In genomic region chr5:54317511-54318260, GRCh38 we compare ENCODE assay signal across 2 cellular contexts.
TF ChIP-seq lines count a peak whose summit lies in the region.

No MANE protein-coding gene starts in this region.

TF ChIP-seq in SK-N-SH, 30 proteins besides CTCF, POLR2A, EP300 and RAD21 (continued from another document):
- TF ChIP-seq PBX3 (IDR thresholded peaks at IDR 0.05), result peak; percentile 11; the same call in 1 of the 2 replicates
- TF ChIP-seq NFIC (IDR thresholded peaks at IDR 0.05; ENCODE audit: borderline replicate concordance), result no peak
- no peak for TF ChIP-seq MXI1 (IDR thresholded peaks at IDR 0.05; ENCODE audit: low read depth, low read length)
- no peak for TF ChIP-seq REST (IDR thresholded peaks at IDR 0.05; ENCODE audit: low read depth, low read length)
- peak; percentile 80 for TF ChIP-seq TCF12 (IDR thresholded peaks at IDR 0.05)
- TF ChIP-seq NRF1 (IDR thresholded peaks at IDR 0.05; ENCODE audit: low read depth, low read length), result no peak
- no peak for TF ChIP-seq RFX5 (IDR thresholded peaks at IDR 0.05; ENCODE audit: low read length)
- TF ChIP-seq IRF3 (IDR thresholded peaks at IDR 0.05; ENCODE audit: low read depth, low read length), result no peak
- TF ChIP-seq TAF1 (IDR thresholded peaks at IDR 0.05; ENCODE audit: borderline replicate concordance, low read depth, low read length), result no peak

TF ChIP-seq in SK-N-SH treated with all-trans-retinoic acid at 6 μM for 48 hours, 23 proteins besides CTCF, POLR2A, EP300 and RAD21 (continued from another document):
- TF ChIP-seq, protein P1, sequence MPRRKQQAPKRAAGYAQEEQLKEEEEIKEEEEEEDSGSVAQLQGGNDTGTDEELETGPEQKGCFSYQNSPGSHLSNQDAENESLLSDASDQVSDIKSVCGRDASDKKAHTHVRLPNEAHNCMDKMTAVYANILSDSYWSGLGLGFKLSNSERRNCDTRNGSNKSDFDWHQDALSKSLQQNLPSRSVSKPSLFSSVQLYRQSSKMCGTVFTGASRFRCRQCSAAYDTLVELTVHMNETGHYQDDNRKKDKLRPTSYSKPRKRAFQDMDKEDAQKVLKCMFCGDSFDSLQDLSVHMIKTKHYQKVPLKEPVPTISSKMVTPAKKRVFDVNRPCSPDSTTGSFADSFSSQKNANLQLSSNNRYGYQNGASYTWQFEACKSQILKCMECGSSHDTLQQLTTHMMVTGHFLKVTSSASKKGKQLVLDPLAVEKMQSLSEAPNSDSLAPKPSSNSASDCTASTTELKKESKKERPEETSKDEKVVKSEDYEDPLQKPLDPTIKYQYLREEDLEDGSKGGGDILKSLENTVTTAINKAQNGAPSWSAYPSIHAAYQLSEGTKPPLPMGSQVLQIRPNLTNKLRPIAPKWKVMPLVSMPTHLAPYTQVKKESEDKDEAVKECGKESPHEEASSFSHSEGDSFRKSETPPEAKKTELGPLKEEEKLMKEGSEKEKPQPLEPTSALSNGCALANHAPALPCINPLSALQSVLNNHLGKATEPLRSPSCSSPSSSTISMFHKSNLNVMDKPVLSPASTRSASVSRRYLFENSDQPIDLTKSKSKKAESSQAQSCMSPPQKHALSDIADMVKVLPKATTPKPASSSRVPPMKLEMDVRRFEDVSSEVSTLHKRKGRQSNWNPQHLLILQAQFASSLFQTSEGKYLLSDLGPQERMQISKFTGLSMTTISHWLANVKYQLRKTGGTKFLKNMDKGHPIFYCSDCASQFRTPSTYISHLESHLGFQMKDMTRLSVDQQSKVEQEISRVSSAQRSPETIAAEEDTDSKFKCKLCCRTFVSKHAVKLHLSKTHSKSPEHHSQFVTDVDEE (CRISPR knock-in tag; IDR thresholded peaks at IDR 0.05), result no peak
- TF ChIP-seq PPARA (CRISPR knock-in tag; IDR thresholded peaks at IDR 0.05; ENCODE audit: borderline replicate concordance) (no peak), CSRNP3 (CRISPR knock-in tag; IDR thresholded peaks at IDR 0.05) (no peak), ZNF70 (CRISPR knock-in tag; IDR thresholded peaks at IDR 0.05) (no peak), ESRRG (CRISPR knock-in tag; IDR thresholded peaks at IDR 0.05) (no peak), ISL1 (CRISPR knock-in tag; IDR thresholded peaks at IDR 0.05) (no peak), SNAI2 (CRISPR knock-in tag; IDR thresholded peaks at IDR 0.05) (no peak), CREB5 (CRISPR knock-in tag; IDR thresholded peaks at IDR 0.05; ENCODE audit: low read depth) (no peak), ZC3H10 (CRISPR knock-in tag; IDR thresholded peaks at IDR 0.05) (no peak), GLIS3 (CRISPR knock-in tag; IDR thresholded peaks at IDR 0.05) (no peak), BACH2 (CRISPR knock-in tag; IDR thresholded peaks at IDR 0.05; ENCODE audit: borderline replicate concordance) (no peak), RARB (CRISPR knock-in tag; IDR thresholded peaks at IDR 0.05) (no peak)
- TF ChIP-seq, protein P2, sequence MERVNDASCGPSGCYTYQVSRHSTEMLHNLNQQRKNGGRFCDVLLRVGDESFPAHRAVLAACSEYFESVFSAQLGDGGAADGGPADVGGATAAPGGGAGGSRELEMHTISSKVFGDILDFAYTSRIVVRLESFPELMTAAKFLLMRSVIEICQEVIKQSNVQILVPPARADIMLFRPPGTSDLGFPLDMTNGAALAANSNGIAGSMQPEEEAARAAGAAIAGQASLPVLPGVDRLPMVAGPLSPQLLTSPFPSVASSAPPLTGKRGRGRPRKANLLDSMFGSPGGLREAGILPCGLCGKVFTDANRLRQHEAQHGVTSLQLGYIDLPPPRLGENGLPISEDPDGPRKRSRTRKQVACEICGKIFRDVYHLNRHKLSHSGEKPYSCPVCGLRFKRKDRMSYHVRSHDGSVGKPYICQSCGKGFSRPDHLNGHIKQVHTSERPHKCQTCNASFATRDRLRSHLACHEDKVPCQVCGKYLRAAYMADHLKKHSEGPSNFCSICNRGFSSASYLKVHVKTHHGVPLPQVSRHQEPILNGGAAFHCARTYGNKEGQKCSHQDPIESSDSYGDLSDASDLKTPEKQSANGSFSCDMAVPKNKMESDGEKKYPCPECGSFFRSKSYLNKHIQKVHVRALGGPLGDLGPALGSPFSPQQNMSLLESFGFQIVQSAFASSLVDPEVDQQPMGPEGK (CRISPR knock-in tag; IDR thresholded peaks at IDR 0.05; ENCODE audit: borderline replicate concordance), result no peak
